ENCODE assay signal across 1 cellular context in the genomic region with DNA sequence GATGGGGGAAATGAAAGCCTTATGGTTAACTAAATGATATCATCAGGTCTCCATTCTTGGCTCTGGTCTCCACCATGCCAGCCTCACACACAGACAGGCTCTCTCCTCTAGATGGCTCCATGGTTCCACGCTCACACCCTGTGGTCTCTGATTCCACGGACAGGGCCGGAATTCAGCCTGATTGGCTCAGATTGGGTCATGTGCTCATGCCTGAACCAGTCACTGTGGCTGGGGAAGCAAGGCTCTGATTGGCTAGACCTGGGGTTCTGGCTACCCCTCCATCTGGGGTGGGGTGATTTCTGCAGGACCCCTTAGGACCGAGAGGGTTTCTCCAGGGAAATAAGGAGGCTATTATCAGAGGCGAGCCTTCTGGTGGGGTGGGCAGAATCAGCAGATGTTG.
TF ChIP-seq lines count a peak whose summit lies in the region.

No MANE protein-coding gene starts in this region.

TF ChIP-seq in K562, 482 proteins besides CTCF, POLR2A, EP300 and RAD21 (continued from another document):
- TF ChIP-seq, protein P1, sequence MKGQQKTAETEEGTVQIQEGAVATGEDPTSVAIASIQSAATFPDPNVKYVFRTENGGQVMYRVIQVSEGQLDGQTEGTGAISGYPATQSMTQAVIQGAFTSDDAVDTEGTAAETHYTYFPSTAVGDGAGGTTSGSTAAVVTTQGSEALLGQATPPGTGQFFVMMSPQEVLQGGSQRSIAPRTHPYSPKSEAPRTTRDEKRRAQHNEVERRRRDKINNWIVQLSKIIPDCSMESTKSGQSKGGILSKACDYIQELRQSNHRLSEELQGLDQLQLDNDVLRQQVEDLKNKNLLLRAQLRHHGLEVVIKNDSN (CRISPR knock-in tag; IDR thresholded peaks at IDR 0.05): peak; percentile 92
